9 cellular contexts compared by ENCODE assay signal in the genomic region with DNA sequence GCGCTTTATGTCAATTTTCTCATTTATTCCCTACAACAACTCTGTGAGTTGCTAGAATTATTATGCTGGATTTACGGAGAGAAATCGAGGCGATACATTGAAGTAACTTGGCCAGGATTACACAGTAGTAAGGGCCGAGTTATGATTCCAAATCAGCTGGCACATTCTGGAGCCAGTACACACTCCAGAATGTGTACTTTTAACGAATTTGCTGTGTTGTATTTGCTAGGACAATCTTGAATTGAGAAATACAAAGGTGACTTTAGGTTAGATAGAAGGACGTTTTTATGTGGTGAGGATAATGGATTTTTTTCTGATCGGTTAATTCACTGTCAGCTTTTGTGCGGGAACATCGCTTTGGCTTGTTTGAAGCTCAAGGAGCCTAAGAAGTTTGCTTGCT. TPM values are rescaled to one million over a fixed set of nuclear protein-coding genes. Genes with fewer than 3 reads are reported as not detected.
A peak's percentile ranks its signal among the peaks of the same experiment; 100 is the strongest.
DNase-seq lines count a peak whose midpoint lies in the region; ATAC-seq and TF ChIP-seq lines count a peak whose summit lies in the region.
"Had no signal": no experiment of that assay in that cellular context is flagged by ENCODE, and none has a peak within 500 bp of the region (broad histone marks: within the 10 kb centered on the region; RNA-seq: fewer than 3 reads in every experiment).

No MANE protein-coding gene starts in this region.

- no peak overlapping the region for H4K5ac ChIP-seq in mesendoderm (ENCODE audit: low read length)

- peak overlapping the region; percentile 78 for H3K56ac ChIP-seq in mesendoderm (ENCODE audit: low read length)

- no peak overlapping the region for H3K23ac ChIP-seq in mesendoderm (ENCODE audit: low read length)

- no peaks in the 10 kb centered on the region for H3K36me3 Mint-ChIP-seq in activated T-cell treated with anti-CD3 and anti-CD28 coated beads, Interleukin-2, amount 50 U/mL, for 4 hours (ENCODE audit: insufficient read depth)
- no peaks in the 10 kb centered on the region for H3K36me3 Mint-ChIP-seq in activated T-helper 1 cell treated with anti-CD3 and anti-CD28 coated beads, Interleukin-12 subunit alpha, Interleukin-12 subunit beta, Interleukin-2, Interleukin-4 antibody, amounts not matched to agents 30 ng/mL and 10 ng/mL and 1 ng/mL, durations not matched to agents 14 hours and 24 hours and 36 hours (ENCODE audit: low read depth)

- no peak overlapping the region for H2BK15ac ChIP-seq in mesendoderm (replicated peaks; ENCODE audit: low read depth)

- H3K4ac ChIP-seq in mesendoderm (ENCODE audit: low read depth, low read length) = no peak overlapping the region

- no peaks in the 10 kb centered on the region for H3K79me2 ChIP-seq in mesendoderm (ENCODE audit: control insufficient read depth, insufficient read depth, low read length)

- peak overlapping the region; percentile 63 for H3K4me3 Mint-ChIP-seq in activated T-cell treated with anti-CD3 and anti-CD28 coated beads, Interleukin-2, amount 50 U/mL, for 4 hours
- peak overlapping the region; percentile 77 for H3K4me3 Mint-ChIP-seq in activated T-helper 1 cell treated with anti-CD3 and anti-CD28 coated beads, Interleukin-12 subunit alpha, Interleukin-12 subunit beta, Interleukin-2, Interleukin-4 antibody, amounts not matched to agents 30 ng/mL and 10 ng/mL and 1 ng/mL, durations not matched to agents 14 hours and 24 hours and 36 hours

- no peak overlapping the region for H4K8ac ChIP-seq in mesendoderm (ENCODE audit: low read depth, low read length)

- H3K27ac ChIP-seq in mesendoderm (ENCODE audit: low read depth, low read length) = no peak overlapping the region
- H3K27ac ChIP-seq in stomach smooth muscle (ENCODE audit: low read length) = no peak overlapping the region

- H3K36me3 ChIP-seq in mesendoderm (ENCODE audit: control insufficient read depth, insufficient read depth, low read length) (no peaks in the 10 kb centered on the region), stomach smooth muscle (ENCODE audit: control insufficient read depth in 2 of 2, insufficient read depth in 2 of 2, low read length in 2 of 2) (no peaks in the 10 kb centered on the region)

- no peak overlapping the region for H2BK5ac ChIP-seq in mesendoderm (ENCODE audit: low read length)

- H3K4me1 ChIP-seq in mesendoderm (ENCODE audit: control insufficient read depth, low read depth, low read length) (peaks cover 2% of the 10 kb centered on the region), stomach smooth muscle (ENCODE audit: control insufficient read depth, insufficient read depth, low read length) (peaks cover 2% of the 10 kb centered on the region)

- no peak overlapping the region for H3K18ac ChIP-seq in mesendoderm (ENCODE audit: low read length)

- H3K9me3 ChIP-seq in stomach smooth muscle (ENCODE audit: control insufficient read depth in 2 of 2, low read length in 2 of 2) = no peaks in the 10 kb centered on the region
- H3K9me3 ChIP-seq: mucosa of descending colon had no signal

- H2BK120ac ChIP-seq in mesendoderm (ENCODE audit: low read depth, low read length) = no peak overlapping the region

- WGBS in mesendoderm (ENCODE audit: extremely low coverage, insufficient coverage, low lambda C conversion rate) = 100% methylated on average over 1 of the region's 10 CpGs

- H3K4me2 ChIP-seq in mesendoderm (ENCODE audit: low read length) = peak overlapping the region; percentile 45

- peak overlapping the region; percentile 22 for H3K4me3 ChIP-seq in mesendoderm (ENCODE audit: low read length)
- peak overlapping the region; percentile 1 to 76 for H3K4me3 ChIP-seq in stomach smooth muscle (ENCODE audit: low read length in 2 of 2)
- H3K4me3 ChIP-seq: mucosa of descending colon had no signal

- peaks cover 45% of the 10 kb centered on the region for H3K27me3 Mint-ChIP-seq in activated T-cell treated with anti-CD3 and anti-CD28 coated beads, Interleukin-2, amount 50 U/mL, for 4 hours (ENCODE audit: low read depth)
- peaks cover 52% of the 10 kb centered on the region for H3K27me3 Mint-ChIP-seq in activated T-helper 1 cell treated with anti-CD3 and anti-CD28 coated beads, Interleukin-12 subunit alpha, Interleukin-12 subunit beta, Interleukin-2, Interleukin-4 antibody, amounts not matched to agents 30 ng/mL and 10 ng/mL and 1 ng/mL, durations not matched to agents 14 hours and 24 hours and 36 hours (ENCODE audit: insufficient read depth)

- H3K27me3 ChIP-seq in mesendoderm (ENCODE audit: insufficient read depth, low read length, poor library complexity) = no peaks in the 10 kb centered on the region
- no peaks in the 10 kb centered on the region for H3K27me3 ChIP-seq in stomach smooth muscle (ENCODE audit: control insufficient read depth in 1 of 2, insufficient read depth in 2 of 2, low read length in 2 of 2)

- peaks cover 2% of the 10 kb centered on the region for H3K79me1 ChIP-seq in mesendoderm (ENCODE audit: low read length)

- no peak for DNase-seq in activated T-cell treated with anti-CD3 and anti-CD28 coated beads, Interleukin-2, amount 50 U/mL, for 4 hours
- DNase-seq in activated T-cell treated with anti-CD3 and anti-CD28 coated beads for 4 hours = no peak
- no peak for DNase-seq in activated T-helper 1 cell treated with anti-CD3 and anti-CD28 coated beads, Interleukin-12 subunit alpha, Interleukin-12 subunit beta, Interleukin-2, Interleukin-4 antibody, amounts not matched to agents 30 ng/mL and 10 ng/mL and 1 ng/mL, durations not matched to agents 14 hours and 24 hours and 36 hours (ENCODE audit: low spot score)
- no peak for DNase-seq in mesendoderm
- DNase-seq in NCI-H146 treated with DMSO at 0.1 percent for 48 hours (lab: John Stamatoyannopoulos, UW; ENCODE audit: unreplicated experiment) = no peak

- no peak overlapping the region for H2AK5ac ChIP-seq in mesendoderm (ENCODE audit: low read length)

- H3K9ac ChIP-seq in mesendoderm (ENCODE audit: low read length) (peak overlapping the region; percentile 59), stomach smooth muscle (ENCODE audit: low read length in 2 of 2) (no peak overlapping the region)

- peaks cover 13% of the 10 kb centered on the region for H3K4me1 Mint-ChIP-seq in activated T-cell treated with anti-CD3 and anti-CD28 coated beads, Interleukin-2, amount 50 U/mL, for 4 hours (ENCODE audit: low read depth)
- no peaks in the 10 kb centered on the region for H3K4me1 Mint-ChIP-seq in activated T-helper 1 cell treated with anti-CD3 and anti-CD28 coated beads, Interleukin-12 subunit alpha, Interleukin-12 subunit beta, Interleukin-2, Interleukin-4 antibody, amounts not matched to agents 30 ng/mL and 10 ng/mL and 1 ng/mL, durations not matched to agents 14 hours and 24 hours and 36 hours (ENCODE audit: low read depth)

- intact Hi-C loops in activated T-helper 1 cell treated with anti-CD3 and anti-CD28 coated beads, Interleukin-12 subunit alpha, Interleukin-12 subunit beta, Interleukin-2, Interleukin-4 antibody, amounts not matched to agents 30 ng/mL and 10 ng/mL and 1 ng/mL, durations not matched to agents 14 hours and 24 hours and 36 hours (cut with micrococcal nuclease) = loop anchor here (10.0 kb wide), 1 partner anchor 220 kb away; no protein-coding TSS in a partner anchor

- TF ChIP-seq POLR2A in GM18505 (IDR thresholded peaks at IDR 0.05; ENCODE audit: borderline replicate concordance, extremely low read depth, insufficient read depth, insufficient read length) = no peak

- no peaks in the 10 kb centered on the region for H3K9me3 Mint-ChIP-seq in activated T-cell treated with anti-CD3 and anti-CD28 coated beads, Interleukin-2, amount 50 U/mL, for 4 hours
- H3K9me3 Mint-ChIP-seq in activated T-helper 1 cell treated with anti-CD3 and anti-CD28 coated beads, Interleukin-12 subunit alpha, Interleukin-12 subunit beta, Interleukin-2, Interleukin-4 antibody, amounts not matched to agents 30 ng/mL and 10 ng/mL and 1 ng/mL, durations not matched to agents 14 hours and 24 hours and 36 hours = no peaks in the 10 kb centered on the region

- ATAC-seq in activated T-cell treated with anti-CD3 and anti-CD28 coated beads, Interleukin-2, amount 50 U/mL, for 4 hours = no peak
- no peak for ATAC-seq in GM18868 (IDR thresholded peaks at IDR 0.05; ENCODE audit: unreplicated experiment)
- no peak for ATAC-seq in GM18505 (IDR thresholded peaks at IDR 0.05; ENCODE audit: unreplicated experiment)

- H3K27ac Mint-ChIP-seq in activated T-helper 1 cell treated with anti-CD3 and anti-CD28 coated beads, Interleukin-12 subunit alpha, Interleukin-12 subunit beta, Interleukin-2, Interleukin-4 antibody, amounts not matched to agents 30 ng/mL and 10 ng/mL and 1 ng/mL, durations not matched to agents 14 hours and 24 hours and 36 hours = no peak overlapping the region

RNA-seq across cellular contexts. Expression of gene ATRNL1, which starts 1.4 kb away (rescaled TPM):
- under 1 TPM in 2 of 3 donors, not detected in 1; 0.11 to 0.16 TPM for total RNA-seq in activated T-cell treated with anti-CD3 and anti-CD28 coated beads, Interleukin-2, amount 50 U/mL, for 4 hours
- not detected in 2 replicates for total RNA-seq in activated T-helper 1 cell treated with anti-CD3 and anti-CD28 coated beads, Interleukin-12 subunit alpha, Interleukin-12 subunit beta, Interleukin-2, Interleukin-4 antibody, amounts not matched to agents 30 ng/mL and 10 ng/mL and 1 ng/mL, durations not matched to agents 14 hours and 24 hours and 36 hours
- 5.6 TPM for polyA plus RNA-seq in mesendoderm (2013, experiment 1 of 2)
- polyA plus RNA-seq in mesendoderm (2013, experiment 2 of 2) = 4.7 TPM
